Comparison of ENCODE assay signal across 1 cellular context in genomic region chr15:55407631-55407948, GRCh38.
TF ChIP-seq lines count a peak whose summit lies in the region.

No MANE protein-coding gene starts in this region.

TF ChIP-seq in H1, 55 proteins besides CTCF, POLR2A, EP300 and RAD21:
- no peak for TF ChIP-seq TAF1 (IDR thresholded peaks at IDR 0.05; ENCODE audit: low read depth, low read length)
- no peak for TF ChIP-seq MAFK (IDR thresholded peaks at IDR 0.05; ENCODE audit: low read depth, low read length)
- TF ChIP-seq SIN3A (conservative IDR thresholded peaks at IDR 0.05 in 1 of 2, IDR thresholded peaks at IDR 0.05 in 1 of 2; ENCODE audit: low read depth in 1 of 2, low read length in 2 of 2): no peak
- no peak for TF ChIP-seq SIX5 (IDR thresholded peaks at IDR 0.05; ENCODE audit: low read depth, low read length)
- TF ChIP-seq SUZ12 (IDR thresholded peaks at IDR 0.05; ENCODE audit: low read length): no peak
- no peak for TF ChIP-seq CBX5 (IDR thresholded peaks at IDR 0.05; ENCODE audit: low read depth, low read length)
- no peak for TF ChIP-seq HDAC2 (IDR thresholded peaks at IDR 0.05; ENCODE audit: borderline replicate concordance in 1 of 2, low read depth in 2 of 2, low read length in 2 of 2)
- TF ChIP-seq TBP (IDR thresholded peaks at IDR 0.05; ENCODE audit: low read depth, low read length): no peak
- TF ChIP-seq JUND (IDR thresholded peaks at IDR 0.05; ENCODE audit: low read length): no peak
- no peak for TF ChIP-seq CHD1 (IDR thresholded peaks at IDR 0.05; ENCODE audit: low read depth, low read length)
- no peak for TF ChIP-seq PHF8 (conservative IDR thresholded peaks at IDR 0.05; ENCODE audit: low read depth, low read length)
- no peak for TF ChIP-seq SP4 (IDR thresholded peaks at IDR 0.05; ENCODE audit: low read length)
- no peak for TF ChIP-seq YY1 (IDR thresholded peaks at IDR 0.05; ENCODE audit: low read depth, low read length)
- no peak for TF ChIP-seq POLR2AphosphoS5 (IDR thresholded peaks at IDR 0.05; ENCODE audit: low read depth, low read length)
- no peak for TF ChIP-seq E2F6 (IDR thresholded peaks at IDR 0.05)
- no peak for TF ChIP-seq ATF2 (IDR thresholded peaks at IDR 0.05; ENCODE audit: low read length)
- no peak for TF ChIP-seq CTBP2 (IDR thresholded peaks at IDR 0.05; ENCODE audit: borderline replicate concordance, insufficient read depth, insufficient read length, low read length)
- no peak for TF ChIP-seq RXRA (IDR thresholded peaks at IDR 0.05; ENCODE audit: insufficient read depth, low read depth, low read length)
- no peak for TF ChIP-seq MAX (IDR thresholded peaks at IDR 0.05)
- no peak for TF ChIP-seq BCL11A (IDR thresholded peaks at IDR 0.05; ENCODE audit: low read depth in 2 of 2, low read length in 2 of 2)
